12 cellular contexts compared by ENCODE assay signal in the genomic region with DNA sequence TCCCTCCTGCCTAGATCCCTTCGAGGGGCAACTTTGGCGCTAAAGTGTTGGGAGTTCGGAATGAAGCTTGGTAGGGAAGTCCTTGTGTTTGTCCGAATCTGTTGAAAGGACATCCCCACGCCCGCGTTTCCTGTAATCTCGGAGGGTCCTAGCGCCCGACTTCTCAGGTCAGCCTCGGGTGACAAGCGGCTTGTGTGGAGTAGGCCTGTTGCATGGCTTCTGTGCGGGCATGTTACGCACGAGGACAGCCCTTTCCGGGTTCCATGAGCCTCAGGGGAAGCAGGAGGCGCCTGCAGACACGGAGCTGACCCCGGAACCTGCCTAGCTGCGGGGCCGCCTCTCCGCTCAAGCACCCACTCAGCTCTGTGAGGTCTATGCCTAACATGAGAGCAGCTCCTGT. TPM values are rescaled to one million over a fixed set of nuclear protein-coding genes. Genes with fewer than 3 reads are reported as not detected.
DNase-seq lines count a peak whose midpoint lies in the region; ATAC-seq, FAIRE-seq and TF ChIP-seq lines count a peak whose summit lies in the region.
"Had no signal": no experiment of that assay in that cellular context is flagged by ENCODE, and none has a peak within 500 bp of the region (broad histone marks: within the 10 kb centered on the region; RNA-seq: fewer than 3 reads in every experiment).

No MANE protein-coding gene starts in this region.

- H3K4me2 ChIP-seq in PC-3 (ENCODE audit: low read length), result no peak overlapping the region

- DNase-seq in PC-3, result no peak
- DNase-seq in NCI-H1417 treated with DMSO at 0.1 percent for 48 hours (lab: John Stamatoyannopoulos, UW), result no peak
- DNase-seq in GM19238 (ENCODE audit: insufficient read length, low spot score), result no peak
- no peak for DNase-seq in medulla oblongata (ENCODE audit: extremely low spot score)
- DNase-seq in GM19239 (ENCODE audit: insufficient read length, low spot score), result no peak
- DNase-seq: amygdala, H7, head of caudate nucleus, retina had no signal

- no peak overlapping the region for H2AFZ ChIP-seq in ACC112 (ENCODE audit: low read length, unreplicated experiment)
- H2AFZ ChIP-seq in PC-3 (ENCODE audit: low read length), result no peak overlapping the region

- peaks cover 15% of the 10 kb centered on the region for H3K4me1 ChIP-seq in ACC112 (ENCODE audit: control insufficient read depth, insufficient read depth, low read length, unreplicated experiment)
- H3K4me1 ChIP-seq in PC-3 (ENCODE audit: insufficient read depth, low read length), result peaks cover 27% of the 10 kb centered on the region
- H3K4me1 ChIP-seq in duodenal mucosa (ENCODE audit: control insufficient read depth in 1 of 2, insufficient read depth in 2 of 2, low read length in 2 of 2), result peaks cover 31 to 44% of the 10 kb centered on the region in 2 donors
- peaks cover 39 to 40% of the 10 kb centered on the region in 2 experiments for H3K4me1 ChIP-seq in neutrophil (ENCODE audit: control insufficient read depth in 1 of 2, insufficient read depth in 1 of 2, low read depth in 1 of 2, low read length in 1 of 2)

- no peaks in the 10 kb centered on the region for H4K20me1 ChIP-seq in PC-3 (ENCODE audit: low read length)

- peaks cover 7% of the 10 kb centered on the region; the same call in 1 of the 2 replicates for H3K36me3 ChIP-seq in ACC112 (ENCODE audit: insufficient read depth, low read length)
- 0 out of 2 replicates have a peak, but pooled peaks cover under 1% of the 10 kb centered on the region for H3K36me3 ChIP-seq in PC-3 (ENCODE audit: low read depth, low read length)
- peaks cover 6 to 22% of the 10 kb centered on the region in 2 donors for H3K36me3 ChIP-seq in duodenal mucosa (ENCODE audit: control insufficient read depth in 1 of 2, insufficient read depth in 2 of 2, low read length in 2 of 2)
- peaks cover 10% of the 10 kb centered on the region for H3K36me3 ChIP-seq in neutrophil

- POLR2A ChIA-PET in PC-3 (lab: Charles Lee; ENCODE audit: unreplicated experiment), result no interaction called here

- H3K27ac ChIP-seq in ACC112 (ENCODE audit: low read depth, low read length) (peak overlapping the region; percentile 97), PC-3 (ENCODE audit: low read length) (peak overlapping the region; percentile 94; the same call in 1 of the 2 replicates), duodenal mucosa (ENCODE audit: low read depth, low read length) (peak overlapping the region; percentile 92), neutrophil (peak overlapping the region; percentile 90)

- intact Hi-C loops in PC-3 (cut with micrococcal nuclease), result no loop called here

- peaks cover 5% of the 10 kb centered on the region for H3F3A ChIP-seq in PC-3 (ENCODE audit: low read length, unreplicated experiment)

- H3K79me2 ChIP-seq in ACC112 (ENCODE audit: control insufficient read depth, insufficient read depth, low read length, unreplicated experiment), result peaks cover 38% of the 10 kb centered on the region
- H3K79me2 ChIP-seq in PC-3 (ENCODE audit: low read length), result peaks cover 42% of the 10 kb centered on the region

- no peak for TF ChIP-seq CTCF in PC-3 (conservative IDR thresholded peaks at IDR 0.05; ENCODE audit: low read depth, low read length)
- TF ChIP-seq CTCF in neutrophil (IDR thresholded peaks at IDR 0.05), result no peak

- BruUV-seq in PC-3 (replicated peaks; lab: Mats Ljungman, UMichigan), result no TSS peak

- H3K9me3 ChIP-seq in PC-3 (ENCODE audit: low read length) (no peaks in the 10 kb centered on the region), duodenal mucosa (ENCODE audit: control insufficient read depth in 1 of 2, low read length in 2 of 2) (no peaks in the 10 kb centered on the region), neutrophil (no peaks in the 10 kb centered on the region)

- no peak overlapping the region for H3K9ac ChIP-seq in PC-3 (ENCODE audit: low read length)
- no peak overlapping the region for H3K9ac ChIP-seq in duodenal mucosa (ENCODE audit: low read depth in 1 of 2, low read length in 2 of 2)

- no peak for ATAC-seq in PC-3

- H3K9me2 ChIP-seq in PC-3 (replicated peaks; ENCODE audit: low read length), result no peaks in the 10 kb centered on the region

- FAIRE-seq in GM19239 (lab: Jason Lieb, UNC), result no peak

- H3K27me3 ChIP-seq in ACC112 (ENCODE audit: insufficient read depth, low read length) (no peaks in the 10 kb centered on the region), PC-3 (ENCODE audit: low read length) (no peaks in the 10 kb centered on the region), duodenal mucosa (ENCODE audit: control insufficient read depth in 1 of 2, insufficient read depth in 2 of 2, low read length in 2 of 2) (no peaks in the 10 kb centered on the region), neutrophil (no peaks in the 10 kb centered on the region)

- H3K4me3 ChIP-seq in ACC112 (ENCODE audit: low read depth, low read length) (no peak overlapping the region), PC-3 (ENCODE audit: low read length) (no peak overlapping the region), duodenal mucosa (ENCODE audit: low read depth in 1 of 2, low read length in 2 of 2) (peak overlapping the region in 1 of 2 donors; percentile 16), neutrophil (ENCODE audit: low read depth in 1 of 2, low read length in 1 of 2) (peak overlapping the region in 1 of 2 experiments; percentile 72)

- CTCF ChIA-PET in PC-3 (lab: Charles Lee), result interaction anchor here (0.7 kb wide), 1 partner anchor 105 kb away, joined by 3 read pairs; no protein-coding TSS in a partner anchor

RNA-seq across cellular contexts. Expression of a gene that starts 28.4 kb away (rescaled TPM):
- 36.6 and 59.3 TPM in 2 replicates for total RNA-seq in PC-3 (2014; rRNA removed)
